In the genomic region with DNA sequence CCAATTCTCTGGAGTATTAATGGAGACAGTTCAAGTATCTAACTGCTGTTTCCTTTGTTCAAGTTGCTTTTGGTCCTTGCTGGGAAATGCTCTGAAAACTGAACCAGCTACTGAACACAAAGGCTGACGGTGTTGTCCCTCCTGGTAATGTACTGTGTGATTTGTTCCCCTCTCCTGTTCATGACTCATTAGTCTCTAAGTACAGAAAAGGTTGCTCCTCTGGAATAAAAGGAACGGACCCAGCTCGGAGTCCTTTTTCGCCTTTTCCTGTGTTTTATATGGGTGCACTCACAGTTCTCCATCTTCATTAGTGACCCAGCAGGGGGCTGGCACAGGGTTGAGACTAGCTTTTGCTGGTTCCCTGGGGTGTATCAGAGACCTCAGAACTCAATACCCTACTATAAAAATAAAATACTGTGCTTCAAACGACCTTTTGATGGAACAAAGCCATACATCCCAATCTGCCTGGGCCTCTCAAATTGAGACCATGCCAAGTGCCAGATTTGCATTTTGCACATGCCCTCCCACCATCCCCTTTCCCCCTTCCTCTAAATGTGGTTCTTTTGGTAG, we compare ENCODE assay signal across 9 cellular contexts.
A peak's percentile ranks its signal among the peaks of the same experiment; 100 is the strongest.
DNase-seq lines count a peak whose midpoint lies in the region; ATAC-seq and TF ChIP-seq lines count a peak whose summit lies in the region.
"Had no signal": no experiment of that assay in that cellular context is flagged by ENCODE, and none has a peak within 500 bp of the region (broad histone marks: within the 10 kb centered on the region; RNA-seq: fewer than 3 reads in every experiment).

No MANE protein-coding gene starts in this region.

- in situ Hi-C loops in astrocyte of the spinal cord (cut with HindIII; ENCODE audit: low sequenced_read_pairs): no loop called here

- no peak for ATAC-seq in stimulated activated naive CD8-positive, alpha-beta T cell treated with anti-CD3 and anti-CD28 coated beads, Interleukin-15, Interleukin-2, amounts not matched to agents 100 U/mL and 50 U/mL, for 24 hours
- ATAC-seq in HG03378 (IDR thresholded peaks at IDR 0.05; ENCODE audit: unreplicated experiment): no peak
- ATAC-seq: GM23338 had no signal

- DNase-seq in COLO829 (ENCODE audit: low spot score) (peak; percentile 87), NCI-H1694 (lab: John Stamatoyannopoulos, UW) (peak; percentile 92), astrocyte of the spinal cord (ENCODE audit: low read depth, low spot score) (peak; percentile 92), myocyte (ENCODE audit: low read depth) (peak; percentile 69), cerebellar nuclear complex (lab: John Stamatoyannopoulos, UW) (no peak), globus pallidus (ENCODE audit: low spot score) (no peak)
- no peak for DNase-seq in stimulated activated naive CD8-positive, alpha-beta T cell treated with anti-CD3 and anti-CD28 coated beads, Interleukin-15, Interleukin-2, amounts not matched to agents 100 U/mL and 50 U/mL, for 24 hours

- no peak overlapping the region for H3K4me3 ChIP-seq in astrocyte of the spinal cord (ENCODE audit: low read depth, low read length)
- H3K4me3 ChIP-seq: GM23338 had no signal

- no peak for TF ChIP-seq CTCF in astrocyte of the spinal cord (IDR thresholded peaks at IDR 0.05; ENCODE audit: low read depth, low read length)

Comparison
In these comparisons a context has a peak if more than half of its experiments do, and no peak if none do; other contexts are left out.
1. DNase-seq: peak in COLO829 (single experiment), NCI-H1694 (single experiment), astrocyte of the spinal cord (single experiment) and myocyte (single experiment); none in cerebellar nuclear complex (0 of 2), globus pallidus (single experiment) and stimulated activated naive CD8-positive, alpha-beta T cell treated with anti-CD3 and anti-CD28 coated beads, Interleukin-15, Interleukin-2, amounts not matched to agents 100 U/mL and 50 U/mL, for 24 hours (single experiment).